In the genomic region with DNA sequence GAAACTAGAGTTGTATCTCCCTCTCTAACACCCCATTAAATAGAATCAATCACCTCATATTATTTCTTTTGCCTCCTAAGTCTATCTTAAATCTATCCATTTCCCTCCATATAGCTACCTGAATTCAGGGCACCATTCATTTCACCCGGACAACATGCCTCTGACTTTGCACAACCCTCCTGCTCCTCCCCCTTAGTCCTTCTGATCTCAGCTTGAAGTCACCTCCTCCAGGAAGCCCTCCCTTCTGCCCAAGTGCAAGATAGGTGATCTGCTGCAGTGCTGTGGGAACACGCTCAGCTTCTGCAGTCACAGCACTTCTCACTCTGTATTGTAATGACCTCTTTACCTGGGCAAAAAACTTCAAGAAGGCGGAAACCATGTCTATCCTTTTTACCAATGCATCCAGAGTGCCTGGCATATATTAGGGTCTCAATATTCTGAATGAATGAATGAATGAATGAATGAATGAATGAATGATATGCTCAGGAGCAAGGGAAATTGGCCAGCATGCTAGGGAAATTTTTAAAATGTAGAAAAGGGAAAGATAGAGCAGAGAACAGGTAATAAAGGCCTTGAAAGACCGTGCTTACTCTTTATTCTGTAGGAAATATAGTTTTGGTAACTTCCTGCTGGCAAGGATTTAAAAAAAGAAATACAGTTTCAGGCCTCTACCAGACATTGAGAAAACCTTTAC, we compare ENCODE assay signal across 18 cellular contexts.
"Had no signal": no experiment of that assay in that cellular context is flagged by ENCODE, and none has a peak within 500 bp of the region (broad histone marks: within the 10 kb centered on the region; RNA-seq: fewer than 3 reads in every experiment).

No MANE protein-coding gene starts in this region.

- H3K9ac ChIP-seq: parathyroid adenoma had no signal

- H3K4me1 ChIP-seq: parathyroid adenoma, prostate gland had no signal

- H3K27me3 ChIP-seq: dorsolateral prefrontal cortex, heart left ventricle, right lobe of liver, tibial artery, upper lobe of left lung, uterus had no signal

- H3K9me3 ChIP-seq: heart left ventricle, prostate gland, right lobe of liver, tibial artery, upper lobe of left lung, uterus had no signal

- H3K4me3 ChIP-seq: dorsolateral prefrontal cortex, heart left ventricle, prostate gland, right lobe of liver, tibial artery, upper lobe of left lung, uterus had no signal

- DNase-seq: dorsolateral prefrontal cortex; effector CD8-positive, alpha-beta T cell; heart left ventricle; hippocampal formation; kidney glomerular epithelial cell; mesendoderm; naive B cell; retina; right lobe of liver; stimulated activated CD4-positive, alpha-beta T cell treated with anti-CD3 and anti-CD28 coated beads, Interleukin-4, amount 100 ng/mL, for 1 hour; stimulated activated CD8-positive, alpha-beta memory T cell treated with anti-CD3 and anti-CD28 coated beads, Interleukin-4, amount 100 ng/mL, for 48 hours; stimulated activated naive CD8-positive, alpha-beta T cell treated with anti-CD3 and anti-CD28 coated beads, Interleukin-15, Interleukin-2, amounts not matched to agents 100 U/mL and 50 U/mL, for 24 hours; tibial artery; upper lobe of left lung; uterus had no signal

- ATAC-seq: stimulated activated effector memory CD8-positive, alpha-beta T cell treated with anti-CD3 and anti-CD28 coated beads, Interleukin-12 subunit alpha, Interleukin-12 subunit beta, amount 100 ng/mL, for 72 hours; stimulated activated naive CD8-positive, alpha-beta T cell treated with anti-CD3 and anti-CD28 coated beads, Interleukin-15, Interleukin-2, amounts not matched to agents 100 U/mL and 50 U/mL, for 24 hours had no signal

- H3K36me3 ChIP-seq: heart left ventricle, prostate gland, right lobe of liver, tibial artery, upper lobe of left lung, uterus had no signal

- H3K27ac ChIP-seq: dorsolateral prefrontal cortex, parathyroid adenoma, prostate gland, upper lobe of left lung had no signal

- H2AFZ ChIP-seq: parathyroid adenoma had no signal
